9 cellular contexts compared by ENCODE assay signal in the genomic region with DNA sequence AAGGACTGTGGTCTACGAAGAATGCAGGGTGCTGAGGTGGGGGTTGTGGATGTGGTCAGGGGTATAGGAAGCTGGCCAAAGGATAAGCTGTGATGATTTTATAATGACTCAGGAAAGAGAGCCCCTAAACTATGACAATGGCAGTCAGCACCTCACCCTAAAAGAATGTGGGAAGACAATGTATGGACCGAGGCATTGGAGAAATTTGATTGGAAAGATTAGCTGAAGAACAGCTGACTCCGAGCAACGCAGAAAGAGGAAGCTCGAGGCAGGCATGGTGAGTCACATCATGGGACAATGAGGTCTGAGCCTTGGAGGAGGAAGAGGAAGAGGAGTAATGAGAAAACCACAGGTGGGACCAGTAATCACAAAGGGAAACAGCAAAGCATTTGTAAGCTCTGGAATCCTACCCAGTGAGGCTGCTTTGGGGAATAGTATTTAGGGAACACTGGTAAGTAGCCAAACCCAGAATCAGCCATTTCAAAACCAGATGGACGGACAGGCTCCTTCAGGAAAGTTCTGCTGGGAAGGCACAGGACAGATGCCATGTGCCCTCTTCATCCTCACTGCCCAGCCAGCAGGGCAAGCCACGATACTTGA.
DNase-seq lines count a peak whose midpoint lies in the region; ATAC-seq and TF ChIP-seq lines count a peak whose summit lies in the region.
"Had no signal": no experiment of that assay in that cellular context is flagged by ENCODE, and none has a peak within 500 bp of the region (broad histone marks: within the 10 kb centered on the region; RNA-seq: fewer than 3 reads in every experiment).

No MANE protein-coding gene starts in this region.

- intact Hi-C loops in ascending aorta (cut with DNase I), result no loop called here
- intact Hi-C loops in CD4-positive, alpha-beta T cell (cut with DNase I, micrococcal nuclease), result no loop called here

- H3K4me1 ChIP-seq in HUES48 (ENCODE audit: control insufficient read depth, insufficient read depth, low read length), result peaks cover 41% of the 10 kb centered on the region
- peaks cover 3 to 26% of the 10 kb centered on the region in 2 donors for H3K4me1 ChIP-seq in ascending aorta
- peaks cover 7 to 16% (median 12%) of the 10 kb centered on the region in 4 donors for H3K4me1 ChIP-seq in upper lobe of left lung

- no peaks in the 10 kb centered on the region for H3K4me1 Mint-ChIP-seq in CD4-positive, alpha-beta T cell (ENCODE audit: low read depth)

- H3K36me3 ChIP-seq in HUES48 (ENCODE audit: control insufficient read depth, insufficient read depth, low read length), result no peaks in the 10 kb centered on the region
- no peaks in the 10 kb centered on the region for H3K36me3 ChIP-seq in ascending aorta
- no peaks in the 10 kb centered on the region for H3K36me3 ChIP-seq in upper lobe of left lung

- peak in 1 of 4 donors; percentile 74 for TF ChIP-seq EP300 in upper lobe of left lung (IDR thresholded peaks at IDR 0.05)

- H3K27me3 Mint-ChIP-seq in CD4-positive, alpha-beta T cell, result peaks cover 26% of the 10 kb centered on the region

- WGBS in upper lobe of left lung, 2 donors, result 39 to 40% methylated on average over 7 of the region's 7 CpGs

- POLR2A ChIA-PET in CD4-positive, alpha-beta T cell (lab: Charles Lee), result no interaction called here

- H3K4me3 Mint-ChIP-seq in CD4-positive, alpha-beta T cell, result no peak overlapping the region

- H3K9ac ChIP-seq in HUES48 (ENCODE audit: low read depth, low read length), result peak overlapping the region; percentile 71

- H3K9me3 ChIP-seq in HUES48 (ENCODE audit: control insufficient read depth, insufficient read depth, low read length) (no peaks in the 10 kb centered on the region), ascending aorta (no peaks in the 10 kb centered on the region), upper lobe of left lung (no peaks in the 10 kb centered on the region)
- no peaks in the 10 kb centered on the region for H3K9me3 ChIP-seq in CD4-positive, alpha-beta T cell (ENCODE audit: control insufficient read depth, low read length)

- CTCF ChIA-PET in CD4-positive, alpha-beta T cell (lab: Charles Lee), result no interaction called here

- no peaks in the 10 kb centered on the region for H3K36me3 Mint-ChIP-seq in CD4-positive, alpha-beta T cell (ENCODE audit: low read depth)

- H3K27me3 ChIP-seq in HUES48 (ENCODE audit: control insufficient read depth, insufficient read depth, low read length) (no peaks in the 10 kb centered on the region), ascending aorta (no peaks in the 10 kb centered on the region), upper lobe of left lung (no peaks in the 10 kb centered on the region)
- no peaks in the 10 kb centered on the region for H3K27me3 ChIP-seq in CD4-positive, alpha-beta T cell (ENCODE audit: control insufficient read depth, insufficient read depth, low read length)
- H3K27me3 ChIP-seq: dorsolateral prefrontal cortex had no signal

- peak in 1 of 4 donors; percentile 40 for TF ChIP-seq POLR2A in upper lobe of left lung (IDR thresholded peaks at IDR 0.05)

- H3K4me3 ChIP-seq in HUES48 (ENCODE audit: low read depth, low read length) (0 out of 2 replicates have a peak overlapping the region, but pooled peaks have one; percentile 11), ascending aorta (no peak overlapping the region), upper lobe of left lung (no peak overlapping the region)
- H3K4me3 ChIP-seq: dorsolateral prefrontal cortex had no signal

- no peak overlapping the region for H3K27ac Mint-ChIP-seq in CD4-positive, alpha-beta T cell

- H3K27ac ChIP-seq in HUES48 (ENCODE audit: low read depth, low read length) (peak overlapping the region; percentile 97), ascending aorta (peak overlapping the region; percentile 49 to 67), upper lobe of left lung (peak overlapping the region in 3 of 4 donors; percentile 53 to 72 (median 63))
- H3K27ac ChIP-seq in CD4-positive, alpha-beta T cell (ENCODE audit: low read depth, low read length), result no peak overlapping the region

- peak in 1 of 2 donors; percentile 83 for ATAC-seq in upper lobe of left lung (ENCODE audit: low FRiP score in 2 of 2)
- no peak for ATAC-seq in CD4-positive, alpha-beta T cell (ENCODE audit: poor library complexity)

- no peaks in the 10 kb centered on the region for H3K9me3 Mint-ChIP-seq in CD4-positive, alpha-beta T cell

- TF ChIP-seq CTCF in ascending aorta (IDR thresholded peaks at IDR 0.05) (no peak), upper lobe of left lung (IDR thresholded peaks at IDR 0.05) (no peak)
- no peak for TF ChIP-seq CTCF in CD4-positive, alpha-beta T cell (IDR thresholded peaks at IDR 0.05)

- DNase-seq in ascending aorta (ENCODE audit: low spot score in 2 of 2) (no peak), iPS-NIHi11 (ENCODE audit: low spot score) (peak; percentile 59), upper lobe of left lung (peak in 1 of 2 donors; percentile 64), DMS153 (lab: John Stamatoyannopoulos, UW) (no peak), SHP77 treated with DMSO at 0.1 percent for 48 hours (lab: John Stamatoyannopoulos, UW) (no peak), DMS 273 treated with DMSO at 0.1 percent for 48 hours (lab: John Stamatoyannopoulos, UW) (no peak)
- DNase-seq in CD4-positive, alpha-beta T cell, result no peak
- DNase-seq: dorsolateral prefrontal cortex had no signal
